In genomic region chr22:35540600-35541253, GRCh38 we compare ENCODE assay signal across 8 cellular contexts. TPM values are rescaled to one million over a fixed set of nuclear protein-coding genes. Genes with fewer than 3 reads are reported as not detected.
DNase-seq lines count a peak whose midpoint lies in the region; ATAC-seq and TF ChIP-seq lines count a peak whose summit lies in the region.

A gene with protein sequence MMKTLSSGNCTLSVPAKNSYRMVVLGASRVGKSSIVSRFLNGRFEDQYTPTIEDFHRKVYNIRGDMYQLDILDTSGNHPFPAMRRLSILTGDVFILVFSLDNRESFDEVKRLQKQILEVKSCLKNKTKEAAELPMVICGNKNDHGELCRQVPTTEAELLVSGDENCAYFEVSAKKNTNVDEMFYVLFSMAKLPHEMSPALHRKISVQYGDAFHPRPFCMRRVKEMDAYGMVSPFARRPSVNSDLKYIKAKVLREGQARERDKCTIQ (plus strand): TSS chr22:35540831. CDS start chr22:35546810, 5,979 bp downstream.

- peak within 1 kb of the TSS; percentile 77; the same call in 1 of the 2 replicates for H3K9ac ChIP-seq in KMS-11

- peak within 1 kb of the TSS; percentile 74 for H3K4me2 ChIP-seq in KMS-11

- TF ChIP-seq CTCF in KMS-11 (conservative IDR thresholded peaks at IDR 0.05; ENCODE audit: low read depth, low read length) (no peak), nephron progenitor cell (IDR thresholded peaks at IDR 0.05) (no peak)

- H3K27ac ChIP-seq in KMS-11 = no peak within 1 kb of the TSS
- H3K27ac ChIP-seq in esophagus (ENCODE audit: low read depth in 2 of 2, low read length in 1 of 2) = peak within 1 kb of the TSS; percentile 8 to 76
- H3K27ac ChIP-seq in thymus (ENCODE audit: low read depth) = no peak within 1 kb of the TSS

- H3K36me3 ChIP-seq in KMS-11 (ENCODE audit: insufficient read depth) (no peaks in the 10 kb centered on the region), esophagus (ENCODE audit: control insufficient read depth in 2 of 2, insufficient read depth in 2 of 2, low read length in 1 of 2) (no peaks in the 10 kb centered on the region), thymus (ENCODE audit: control insufficient read depth, insufficient read depth) (no peaks in the 10 kb centered on the region)

- no peaks in the 10 kb centered on the region for H3K9me3 Mint-ChIP-seq in nephron progenitor cell

- H3K79me2 ChIP-seq in KMS-11 (ENCODE audit: insufficient read depth, low read depth) = no peaks in the 10 kb centered on the region

- H4K20me1 ChIP-seq in KMS-11 (ENCODE audit: insufficient read depth) = no peaks in the 10 kb centered on the region

- H3K27ac Mint-ChIP-seq in nephron progenitor cell = no peak within 1 kb of the TSS

- H3K4me3 Mint-ChIP-seq in nephron progenitor cell = peak within 1 kb of the TSS; percentile 73

- H3K4me3 ChIP-seq in GM08714 (ENCODE audit: low read length) (peak within 1 kb of the TSS; percentile 55; the same call in 1 of the 2 replicates), KMS-11 (IDR thresholded peaks at IDR 0.05; ENCODE audit: insufficient read depth, low read depth, low read length) (no peak within 1 kb of the TSS), esophagus (ENCODE audit: low read depth in 1 of 2, low read length in 2 of 2) (peak within 1 kb of the TSS; percentile 43 to 50), thymus (ENCODE audit: low read length) (peak within 1 kb of the TSS; percentile 53)

- peaks cover 39% of the 10 kb centered on the region for H3K27me3 ChIP-seq in KMS-11 (ENCODE audit: insufficient read depth, low read depth)
- no peaks in the 10 kb centered on the region for H3K27me3 ChIP-seq in esophagus (ENCODE audit: control insufficient read depth in 1 of 2, insufficient read depth in 2 of 2, low read length in 2 of 2)
- peaks cover 27% of the 10 kb centered on the region for H3K27me3 ChIP-seq in thymus (ENCODE audit: control insufficient read depth, insufficient read depth)

- H3K36me3 Mint-ChIP-seq in nephron progenitor cell (ENCODE audit: low read depth) = no peaks in the 10 kb centered on the region

- DNase-seq in activated CD4-positive, alpha-beta T cell treated with anti-CD3 and anti-CD28 coated beads, Interleukin-2, amount 50 U/mL, for 24 hours (ENCODE audit: low read depth in 1 of 2, low spot score in 1 of 2) = peak; percentile 4 to 16
- DNase-seq in nephron progenitor cell = peak; percentile 58

- H3K4me1 Mint-ChIP-seq in nephron progenitor cell = peaks cover 33% of the 10 kb centered on the region

- H3K9me3 ChIP-seq in esophagus (ENCODE audit: control insufficient read depth in 2 of 2, insufficient read depth in 1 of 2, low read depth in 1 of 2, low read length in 1 of 2) (peaks cover 0 to 2% of the 10 kb centered on the region in 2 donors), thymus (ENCODE audit: control insufficient read depth) (no peaks in the 10 kb centered on the region)

- 1% methylated on average over 42 to 49 of the region's 49 CpGs for WGBS in esophagus, 2 donors
- WGBS in thymus = 2% methylated on average over 49 of the region's 49 CpGs

- H3K4me1 ChIP-seq in KMS-11 (ENCODE audit: low read depth, poor library complexity, severe bottlenecking) = peaks cover 14% of the 10 kb centered on the region
- peaks cover 9 to 11% of the 10 kb centered on the region in 2 donors for H3K4me1 ChIP-seq in esophagus (ENCODE audit: control insufficient read depth in 2 of 2, insufficient read depth in 2 of 2, low read length in 1 of 2)
- H3K4me1 ChIP-seq in thymus (ENCODE audit: control insufficient read depth, insufficient read depth, low read length) = peaks cover 13% of the 10 kb centered on the region

- ATAC-seq in GM21360 (IDR thresholded peaks at IDR 0.05; ENCODE audit: unreplicated experiment) (no peak), GM21528 (IDR thresholded peaks at IDR 0.05; ENCODE audit: low FRiP score, unreplicated experiment) (no peak)

- H3K27me3 Mint-ChIP-seq in nephron progenitor cell (ENCODE audit: low read depth, poor library complexity) = peaks cover 80% of the 10 kb centered on the region

- H2AFZ ChIP-seq in KMS-11 (ENCODE audit: low read depth) = peak within 1 kb of the TSS; percentile 93

RNA-seq across cellular contexts. Expression of the gene that starts here (rescaled TPM):
- polyA plus RNA-seq in esophagus (under 1 TPM; 0.49 to 0.64 TPM), thymus (1.0 TPM)

Comparison
In these comparisons a context has a peak if more than half of its experiments do, and no peak if none do; other contexts are left out.
1. H3K27ac ChIP-seq: peak in esophagus (2 of 2); none in KMS-11 (single experiment) and thymus (single experiment).